In the genomic region with DNA sequence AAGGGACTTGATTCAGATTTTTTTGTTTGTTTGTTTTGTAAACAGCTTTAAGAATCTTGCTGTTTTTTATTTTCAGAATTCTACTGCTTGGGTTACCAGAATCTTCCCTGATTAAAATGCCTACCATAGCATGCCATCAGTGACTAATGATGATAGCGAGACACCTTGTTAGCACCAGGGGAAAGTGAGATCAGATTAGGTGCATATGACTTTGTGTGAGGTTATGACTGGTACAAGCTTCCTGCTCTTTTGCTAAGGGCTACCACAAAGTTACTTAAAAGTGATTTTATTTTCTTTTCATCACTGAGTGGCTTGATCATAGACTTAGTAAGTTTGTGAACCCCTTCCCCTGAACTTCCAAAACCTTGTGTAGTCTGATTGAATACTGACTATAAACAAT, we compare ENCODE assay signal across 24 cellular contexts.
DNase-seq lines count a peak whose midpoint lies in the region; ATAC-seq and TF ChIP-seq lines count a peak whose summit lies in the region.
"Had no signal": no experiment of that assay in that cellular context is flagged by ENCODE, and none has a peak within 500 bp of the region (broad histone marks: within the 10 kb centered on the region; RNA-seq: fewer than 3 reads in every experiment).

No MANE protein-coding gene starts in this region.

- no peaks in the 10 kb centered on the region for H3K27me3 Mint-ChIP-seq in MCF 10A (ENCODE audit: insufficient read depth, unreplicated experiment)
- no peaks in the 10 kb centered on the region for H3K27me3 Mint-ChIP-seq in osteocyte (ENCODE audit: unreplicated experiment)
- H3K27me3 Mint-ChIP-seq: activated naive CD8-positive, alpha-beta T cell; brain; CD8-positive, alpha-beta memory T cell; stimulated activated memory B cell treated with anti-CD40 and anti-IgM and Interleukin-4, amounts not matched to agents 10 μg/mL and 1 μg/mL and 100 μg/mL, for 72 hours had no signal

- peaks cover 91% of the 10 kb centered on the region for H3K79me2 ChIP-seq in mammary epithelial cell (ENCODE audit: insufficient read depth, low read length)

- no peak overlapping the region for H2AFZ ChIP-seq in mammary epithelial cell (ENCODE audit: low read depth, low read length)

- H3K4me3 Mint-ChIP-seq in MCF 10A (ENCODE audit: unreplicated experiment): no peak overlapping the region
- H3K4me3 Mint-ChIP-seq in osteocyte (ENCODE audit: unreplicated experiment): no peak overlapping the region
- H3K4me3 Mint-ChIP-seq: activated naive CD8-positive, alpha-beta T cell; brain; CD8-positive, alpha-beta memory T cell; mesothelial cell of epicardium; nephron progenitor cell; stimulated activated memory B cell treated with anti-CD40 and anti-IgM and Interleukin-4, amounts not matched to agents 10 μg/mL and 1 μg/mL and 100 μg/mL, for 72 hours had no signal

- no peak overlapping the region for H3K4me2 ChIP-seq in mammary epithelial cell (ENCODE audit: insufficient read depth, low read depth, low read length)

- H3K4me1 ChIP-seq in mammary epithelial cell (ENCODE audit: insufficient read depth, low read length) (no peaks in the 10 kb centered on the region), foreskin keratinocyte (no peaks in the 10 kb centered on the region)
- H3K4me1 ChIP-seq: colonic mucosa had no signal

- H3K4me1 Mint-ChIP-seq in MCF 10A (ENCODE audit: insufficient read depth, unreplicated experiment): peaks cover 7% of the 10 kb centered on the region
- no peaks in the 10 kb centered on the region for H3K4me1 Mint-ChIP-seq in osteocyte (ENCODE audit: unreplicated experiment)
- H3K4me1 Mint-ChIP-seq: mesothelial cell of epicardium had no signal

- CTCF ChIA-PET in mammary epithelial cell (lab: Charles Lee; ENCODE audit: low non-redundant PET): no interaction called here
- CTCF ChIA-PET in MCF 10A (lab: Yijun Ruan, JAX): no interaction called here

- no peak overlapping the region for H3K27ac Mint-ChIP-seq in MCF 10A (ENCODE audit: low read depth, unreplicated experiment)
- H3K27ac Mint-ChIP-seq in osteocyte (ENCODE audit: unreplicated experiment): no peak overlapping the region
- H3K27ac Mint-ChIP-seq: brain; mesothelial cell of epicardium; nephron progenitor cell; stimulated activated memory B cell treated with anti-CD40 and anti-IgM and Interleukin-4, amounts not matched to agents 10 μg/mL and 1 μg/mL and 100 μg/mL, for 72 hours had no signal

- BruUV-seq in mammary epithelial cell (replicated peaks; lab: Mats Ljungman, UMichigan) (no TSS peak), MCF 10A (replicated peaks; lab: Mats Ljungman, UMichigan) (no TSS peak)

- H4K20me1 ChIP-seq in mammary epithelial cell (ENCODE audit: insufficient read depth, low read length): no peaks in the 10 kb centered on the region

- DNase-seq in mammary epithelial cell (peak; percentile 17), MCF 10A (ENCODE audit: unreplicated experiment) (no peak), foreskin keratinocyte (peak in 1 of 2 donors; percentile 7), osteocyte (ENCODE audit: extremely low spot score, unreplicated experiment) (no peak), cerebellar nuclear complex (lab: John Stamatoyannopoulos, UW) (no peak)
- DNase-seq: activated CD4-positive, CD25-positive, alpha-beta regulatory T cell treated with anti-CD3 and anti-CD28 coated beads, Interleukin-2, amount 50 U/mL, for 72 hours; activated CD8-positive, alpha-beta memory T cell treated with anti-CD3 and anti-CD28 coated beads, Interleukin-2, amount 50 U/mL, for 48 hours; CD8-positive, alpha-beta memory T cell; colonic mucosa; DMS53; glutamatergic neuron; NCI-H69; nephron progenitor cell; T-helper 9 cell; thyroid gland had no signal

- H3K9ac ChIP-seq in mammary epithelial cell (ENCODE audit: insufficient read depth, low read length): no peak overlapping the region

- H3K27me3 ChIP-seq in mammary epithelial cell (ENCODE audit: insufficient read depth, low read length) (no peaks in the 10 kb centered on the region), foreskin keratinocyte (no peaks in the 10 kb centered on the region)
- H3K27me3 ChIP-seq: colonic mucosa, thyroid gland had no signal

- no peak overlapping the region for H3K4me3 ChIP-seq in mammary epithelial cell (replicated peaks in 1 of 3; ENCODE audit: insufficient read depth in 1 of 3, low read depth in 2 of 3, low read length in 3 of 3)
- H3K4me3 ChIP-seq: colonic mucosa, K562, thyroid gland had no signal

- H3K36me3 ChIP-seq in mammary epithelial cell (ENCODE audit: insufficient read depth, low read length): peaks cover 2% of the 10 kb centered on the region
- H3K36me3 ChIP-seq: colonic mucosa, thyroid gland had no signal

- dilution Hi-C loops in mammary epithelial cell (cut with HindIII; ENCODE audit: low sequenced_read_pairs): no loop called here

- H3K36me3 Mint-ChIP-seq in MCF 10A (ENCODE audit: insufficient read depth, unreplicated experiment): peaks cover 31% of the 10 kb centered on the region
- peaks cover 9% of the 10 kb centered on the region for H3K36me3 Mint-ChIP-seq in osteocyte (ENCODE audit: unreplicated experiment)

- in situ Hi-C loops in mammary epithelial cell (cut with MboI; ENCODE audit: low sequenced_read_pairs in 2 of 2): no loop called here

- H3K27ac ChIP-seq in mammary epithelial cell (ENCODE audit: insufficient read depth, low read depth, low read length): no peak overlapping the region
- no peak overlapping the region for H3K27ac ChIP-seq in foreskin keratinocyte
- H3K27ac ChIP-seq: colonic mucosa, RWPE1, thyroid gland had no signal

- POLR2A ChIA-PET in MCF 10A (lab: Yijun Ruan, JAX): no interaction called here

- H3K9me3 Mint-ChIP-seq in MCF 10A (ENCODE audit: unreplicated experiment): no peaks in the 10 kb centered on the region
- H3K9me3 Mint-ChIP-seq in osteocyte (ENCODE audit: unreplicated experiment): no peaks in the 10 kb centered on the region
- H3K9me3 Mint-ChIP-seq: brain; CD8-positive, alpha-beta memory T cell; mesothelial cell of epicardium; nephron progenitor cell; stimulated activated memory B cell treated with anti-CD40 and anti-IgM and Interleukin-4, amounts not matched to agents 10 μg/mL and 1 μg/mL and 100 μg/mL, for 72 hours had no signal

- WGBS in mammary epithelial cell (ENCODE audit: low coverage, missing lambda C conversion rate): 100% methylated on average over 1 of the region's 1 CpG

- no peak for TF ChIP-seq CTCF in mammary epithelial cell (conservative IDR thresholded peaks at IDR 0.05 in 1 of 2, IDR thresholded peaks at IDR 0.05 in 1 of 2; ENCODE audit: extremely low read depth in 1 of 2, insufficient read depth in 1 of 2, low read depth in 1 of 2, low read length in 2 of 2)
- TF ChIP-seq CTCF in MCF 10A (IDR thresholded peaks at IDR 0.05; ENCODE audit: unreplicated experiment): no peak
- TF ChIP-seq CTCF in foreskin keratinocyte (conservative IDR thresholded peaks at IDR 0.05): no peak
- no peak for TF ChIP-seq CTCF in osteocyte (IDR thresholded peaks at IDR 0.05)

- intact Hi-C loops in mammary epithelial cell (cut with micrococcal nuclease) (no loop called here), MCF 10A (cut with micrococcal nuclease) (loop anchor here (10.0 kb wide), 1 partner anchor 99 kb away; no protein-coding TSS in a partner anchor)

- H3K9me3 ChIP-seq in mammary epithelial cell (replicated peaks; ENCODE audit: insufficient read depth, low read length): no peaks in the 10 kb centered on the region
- H3K9me3 ChIP-seq: colonic mucosa, thyroid gland had no signal

- ATAC-seq in HG03442 (IDR thresholded peaks at IDR 0.05; ENCODE audit: unreplicated experiment): peak; percentile 72
- ATAC-seq in foreskin keratinocyte: peak; percentile 61
- ATAC-seq in HG03354 (IDR thresholded peaks at IDR 0.05; ENCODE audit: poor library complexity, severe bottlenecking, unreplicated experiment): no peak
- ATAC-seq: HCT116; K562; stimulated activated memory B cell treated with anti-CD40 and anti-IgM and Interleukin-4, amounts not matched to agents 10 μg/mL and 1 μg/mL and 100 μg/mL, for 72 hours had no signal
